ENCODE assay signal across 9 cellular contexts in genomic region chr6:99905209-99906106, GRCh38.
DNase-seq lines count a peak whose midpoint lies in the region; ATAC-seq and TF ChIP-seq lines count a peak whose summit lies in the region.
"Had no signal": no experiment of that assay in that cellular context is flagged by ENCODE, and none has a peak within 500 bp of the region (broad histone marks: within the 10 kb centered on the region; RNA-seq: fewer than 3 reads in every experiment).

No MANE protein-coding gene starts in this region.

- H3K36me3 ChIP-seq in endodermal cell (ENCODE audit: control insufficient read depth, insufficient read depth, low read length), result no peaks in the 10 kb centered on the region
- H3K36me3 ChIP-seq: thoracic aorta had no signal

- H3K27ac Mint-ChIP-seq in endodermal cell, result no peak overlapping the region
- H3K27ac Mint-ChIP-seq in nephron progenitor cell, result no peak overlapping the region

- H3K27me3 Mint-ChIP-seq in endodermal cell (ENCODE audit: insufficient read depth) (no peaks in the 10 kb centered on the region), nephron progenitor cell (ENCODE audit: low read depth, poor library complexity) (peaks cover 3% of the 10 kb centered on the region)

- no peaks in the 10 kb centered on the region for H3K9me3 ChIP-seq in endodermal cell (ENCODE audit: control insufficient read depth, low read length)
- H3K9me3 ChIP-seq: thoracic aorta had no signal

- DNase-seq in GM12865 (ENCODE audit: low read depth) (peak; percentile 50), HuH-7.5 (ENCODE audit: low spot score) (peak; percentile 26), NOMO-1 treated with dmso at 0.1 percent for 144 hours (lab: John Stamatoyannopoulos, UW; ENCODE audit: unreplicated experiment) (peak; percentile 47), endodermal cell (no peak), nephron progenitor cell (peak; percentile 11), 8988T (no peak)
- no peak for DNase-seq in stimulated activated CD4-positive, alpha-beta T cell treated with anti-CD3 and anti-CD28 coated beads, Interleukin-4, amount 100 ng/mL, for 24 hours

- H3K27me3 ChIP-seq in endodermal cell (ENCODE audit: control insufficient read depth, insufficient read depth, low read length, poor library complexity, severe bottlenecking), result no peaks in the 10 kb centered on the region

- TF ChIP-seq CTCF in GM12865 (IDR thresholded peaks at IDR 0.05; ENCODE audit: insufficient read depth, low read depth, low read length, missing control alignments), result peak; percentile 58
- TF ChIP-seq CTCF in endodermal cell (conservative IDR thresholded peaks at IDR 0.05), result peak; percentile 83
- TF ChIP-seq CTCF in nephron progenitor cell (IDR thresholded peaks at IDR 0.05), result peak; percentile 86

- H3K4me3 ChIP-seq in GM12865 (ENCODE audit: low read depth, low read length) (no peak overlapping the region), endodermal cell (ENCODE audit: low read length) (no peak overlapping the region)
- H3K4me3 ChIP-seq: thoracic aorta had no signal

- no peak overlapping the region for H3K27ac ChIP-seq in endodermal cell (ENCODE audit: low read depth, low read length)
- H3K27ac ChIP-seq: thoracic aorta had no signal

- no peaks in the 10 kb centered on the region for H3K4me1 Mint-ChIP-seq in endodermal cell
- H3K4me1 Mint-ChIP-seq in nephron progenitor cell, result no peaks in the 10 kb centered on the region

- no peaks in the 10 kb centered on the region for H3K9me3 Mint-ChIP-seq in endodermal cell
- no peaks in the 10 kb centered on the region for H3K9me3 Mint-ChIP-seq in nephron progenitor cell

- no peaks in the 10 kb centered on the region for H3K4me1 ChIP-seq in endodermal cell (ENCODE audit: control insufficient read depth, insufficient read depth, low read length)

- no peak overlapping the region for H3K9ac ChIP-seq in endodermal cell (ENCODE audit: extremely low read depth, low read length, poor library complexity, severe bottlenecking)

- H3K4me3 Mint-ChIP-seq in endodermal cell (no peak overlapping the region), nephron progenitor cell (no peak overlapping the region)

- peak; percentile 91 for ATAC-seq in GM21786 (IDR thresholded peaks at IDR 0.05; ENCODE audit: unreplicated experiment)

- no peaks in the 10 kb centered on the region for H3K36me3 Mint-ChIP-seq in endodermal cell (ENCODE audit: low read depth)
- H3K36me3 Mint-ChIP-seq in nephron progenitor cell (ENCODE audit: low read depth), result no peaks in the 10 kb centered on the region

- 50 to 63% methylated on average over 2 to 3 of the region's 4 CpGs for WGBS in endodermal cell (ENCODE audit: insufficient coverage in 1 of 2, insufficient read length in 1 of 2), 2 experiments

Comparison
In these comparisons a context has a peak if more than half of its experiments do, and no peak if none do; other contexts are left out.
1. DNase-seq: peak in GM12865 (single experiment), HuH-7.5 (single experiment), NOMO-1 treated with dmso at 0.1 percent for 144 hours (single experiment) and nephron progenitor cell (single experiment); none in endodermal cell (single experiment), stimulated activated CD4-positive, alpha-beta T cell treated with anti-CD3 and anti-CD28 coated beads, Interleukin-4, amount 100 ng/mL, for 24 hours (single experiment) and 8988T (single experiment).
2. Peak in every context shown above with its lines, with median percentiles within 50 percentile points of each other: CTCF ChIP-seq.